In the genomic region with DNA sequence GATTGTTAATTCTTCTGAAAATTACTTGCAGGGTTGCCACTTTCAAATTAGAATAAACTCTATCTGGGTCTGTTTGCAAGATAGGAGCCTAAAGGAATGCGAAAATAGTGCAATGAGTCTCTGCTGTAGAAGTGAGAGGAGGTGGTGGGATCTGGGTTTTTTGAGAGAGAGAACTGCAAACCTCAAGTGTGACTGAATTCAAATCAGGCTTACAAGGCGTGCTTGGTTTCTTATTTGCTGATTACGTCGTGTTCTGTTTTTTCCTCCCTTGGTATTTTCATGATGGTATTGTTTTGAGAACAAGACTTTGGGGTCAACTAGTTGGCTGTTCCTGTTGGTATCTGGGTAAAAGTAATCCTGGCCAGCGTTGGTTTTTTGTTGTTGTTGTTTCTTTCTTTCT, we compare ENCODE assay signal across 10 cellular contexts.
A peak's percentile ranks its signal among the peaks of the same experiment; 100 is the strongest.
DNase-seq lines count a peak whose midpoint lies in the region; ATAC-seq and TF ChIP-seq lines count a peak whose summit lies in the region.
"Had no signal": no experiment of that assay in that cellular context is flagged by ENCODE, and none has a peak within 500 bp of the region (broad histone marks: within the 10 kb centered on the region; RNA-seq: fewer than 3 reads in every experiment).

No MANE protein-coding gene starts in this region.

- no peak overlapping the region for H3K4me3 Mint-ChIP-seq in neural progenitor cell

- no peaks in the 10 kb centered on the region for H3K79me2 ChIP-seq in neural progenitor cell (ENCODE audit: low read depth)

- H3K4me2 ChIP-seq in neural progenitor cell, result no peak overlapping the region

- no peaks in the 10 kb centered on the region for H3F3A ChIP-seq in neural progenitor cell (ENCODE audit: low read depth)

- peaks cover 27% of the 10 kb centered on the region for H3K4me1 Mint-ChIP-seq in neural progenitor cell

- H3K27ac ChIP-seq in neural progenitor cell (no peak overlapping the region), SJCRH30 (no peak overlapping the region)
- H3K27ac ChIP-seq: dorsolateral prefrontal cortex, right atrium auricular region had no signal

- H3K4me1 ChIP-seq in neural progenitor cell (peaks cover 10% of the 10 kb centered on the region), SJCRH30 (no peaks in the 10 kb centered on the region)

- H2AFZ ChIP-seq in neural progenitor cell (replicated peaks), result peak overlapping the region; percentile 92

- H3K36me3 ChIP-seq in neural progenitor cell, result no peaks in the 10 kb centered on the region
- no peaks in the 10 kb centered on the region for H3K36me3 ChIP-seq in SJCRH30
- H3K36me3 ChIP-seq: right atrium auricular region had no signal

- H3K9me3 ChIP-seq in neural progenitor cell (ENCODE audit: low read depth) (no peaks in the 10 kb centered on the region), SJCRH30 (replicated peaks) (no peaks in the 10 kb centered on the region)
- H3K9me3 ChIP-seq: right atrium auricular region had no signal

- H3K27me3 ChIP-seq in neural progenitor cell (no peaks in the 10 kb centered on the region), SJCRH30 (no peaks in the 10 kb centered on the region)
- H3K27me3 ChIP-seq: right atrium auricular region had no signal

- TF ChIP-seq CTCF in neural progenitor cell (IDR thresholded peaks at IDR 0.05), result no peak

- H3K4me3 ChIP-seq in neural progenitor cell, result no peak overlapping the region
- no peak overlapping the region for H3K4me3 ChIP-seq in SJCRH30
- H3K4me3 ChIP-seq: dorsolateral prefrontal cortex, right atrium auricular region had no signal

- no peaks in the 10 kb centered on the region for H3K9me3 Mint-ChIP-seq in neural progenitor cell

- H4K20me1 ChIP-seq in neural progenitor cell (ENCODE audit: low read depth), result no peaks in the 10 kb centered on the region

- H3K9ac ChIP-seq in neural progenitor cell, result no peak overlapping the region

- ATAC-seq in GM18873 (IDR thresholded peaks at IDR 0.05; ENCODE audit: low FRiP score, unreplicated experiment) (peak; percentile 97), GM21717 (IDR thresholded peaks at IDR 0.05; ENCODE audit: unreplicated experiment) (peak; percentile 94), HG03457 (IDR thresholded peaks at IDR 0.05; ENCODE audit: unreplicated experiment) (peak; percentile 86)

- peak overlapping the region; percentile 14 for H3K27ac Mint-ChIP-seq in neural progenitor cell

- H3K27me3 Mint-ChIP-seq in neural progenitor cell (ENCODE audit: insufficient read depth, low read depth), result peaks cover 2% of the 10 kb centered on the region

- H3K36me3 Mint-ChIP-seq in neural progenitor cell, result no peaks in the 10 kb centered on the region

- DNase-seq in neural progenitor cell (ENCODE audit: low spot score) (no peak), SJCRH30 (no peak), cerebellum (ENCODE audit: low spot score) (no peak), NCI-H2081 treated with DMSO at 0.1 percent for 48 hours (lab: John Stamatoyannopoulos, UW) (no peak)
- DNase-seq: activated CD4-positive, alpha-beta T cell treated with anti-CD3 and anti-CD28 coated beads, Interleukin-2, amount 50 U/mL, for 4 hours; dorsolateral prefrontal cortex had no signal
